ENCODE assay signal across 10 cellular contexts in the genomic region with DNA sequence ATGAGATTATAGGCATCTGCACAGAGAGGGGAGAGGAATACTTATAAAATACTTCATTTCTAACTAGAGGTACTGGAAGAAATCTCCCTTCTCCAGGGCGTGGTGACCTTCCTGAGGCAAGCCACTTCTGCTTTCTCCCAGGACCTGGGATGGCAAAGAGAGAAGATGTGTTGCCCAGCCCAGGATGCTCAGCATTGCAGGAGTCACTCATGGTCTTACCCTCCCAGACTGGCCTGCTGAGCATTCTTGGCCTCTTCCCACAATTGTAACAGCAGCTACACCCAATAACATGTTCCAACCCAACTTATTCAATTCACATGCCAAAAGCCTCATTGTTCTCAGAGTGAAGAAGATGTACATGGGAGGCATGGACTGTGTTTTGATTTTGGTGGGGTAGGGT. TPM values are rescaled to one million over a fixed set of nuclear protein-coding genes. Genes with fewer than 3 reads are reported as not detected.
A peak's percentile ranks its signal among the peaks of the same experiment; 100 is the strongest.
DNase-seq lines count a peak whose midpoint lies in the region; ATAC-seq, FAIRE-seq and TF ChIP-seq lines count a peak whose summit lies in the region.
"Had no signal": no experiment of that assay in that cellular context is flagged by ENCODE, and none has a peak within 500 bp of the region (broad histone marks: within the 10 kb centered on the region; RNA-seq: fewer than 3 reads in every experiment).

No MANE protein-coding gene starts in this region.

- no peak overlapping the region for H3K9ac ChIP-seq in kidney (ENCODE audit: low read length in 2 of 2)

- no peaks in the 10 kb centered on the region for H3K9me3 ChIP-seq in kidney (ENCODE audit: control insufficient read depth in 1 of 2, low read length in 2 of 2)
- no peaks in the 10 kb centered on the region for H3K9me3 ChIP-seq in stomach

- TF ChIP-seq EP300 in stomach (IDR thresholded peaks at IDR 0.05): no peak

- peak; percentile 8 for DNase-seq in CD1c-positive myeloid dendritic cell (ENCODE audit: extremely low spot score)
- peak; percentile 65 for DNase-seq in bronchial epithelial cell (ENCODE audit: low read depth)
- no peak for DNase-seq in kidney
- no peak for DNase-seq in stomach
- no peak for DNase-seq in AG08396 (ENCODE audit: low spot score)
- DNase-seq in cerebellar cortex (ENCODE audit: low spot score): no peak
- DNase-seq in activated naive CD4-positive, alpha-beta T cell treated with Interleukin-2 at 50 U/mL for 16 hours: no peak
- DNase-seq: activated gamma-delta T cell treated with Interleukin-2 at 50 U/mL for 16 hours had no signal

- peak overlapping the region; percentile 38 to 93 for H3K27ac ChIP-seq in kidney (ENCODE audit: low read depth in 2 of 2, low read length in 2 of 2)
- peak overlapping the region; percentile 18 to 87 (median 79) for H3K27ac ChIP-seq in stomach

- no peak for TF ChIP-seq POLR2A in stomach (IDR thresholded peaks at IDR 0.05)

- intact Hi-C loops in kidney (cut with DNase I): no loop called here
- intact Hi-C loops in stomach (cut with DNase I; ENCODE audit: low total_unique reads): no loop called here

- peaks cover 0 to 8% of the 10 kb centered on the region in 2 donors for H3K4me1 ChIP-seq in kidney (ENCODE audit: control insufficient read depth in 1 of 2, insufficient read depth in 1 of 2, low read depth in 1 of 2, low read length in 2 of 2)
- H3K4me1 ChIP-seq in stomach: peaks cover 15 to 24% (median 16%) of the 10 kb centered on the region in 4 donors

- H3K36me3 ChIP-seq in bronchial epithelial cell (ENCODE audit: control insufficient read depth, insufficient read depth, low read length) (peaks cover 24% of the 10 kb centered on the region), kidney (ENCODE audit: control insufficient read depth in 1 of 2, insufficient read depth in 2 of 2, low read length in 2 of 2) (no peaks in the 10 kb centered on the region), stomach (no peaks in the 10 kb centered on the region)

- TF ChIP-seq CTCF in bronchial epithelial cell (IDR thresholded peaks at IDR 0.05; ENCODE audit: insufficient read depth, low read length, severe bottlenecking): no peak
- no peak for TF ChIP-seq CTCF in kidney (IDR thresholded peaks at IDR 0.05; ENCODE audit: borderline replicate concordance, extremely low read depth, insufficient read depth)
- TF ChIP-seq CTCF in stomach (IDR thresholded peaks at IDR 0.05): no peak

- no peak for ATAC-seq in HG03442 (IDR thresholded peaks at IDR 0.05; ENCODE audit: unreplicated experiment)

- H3K4me3 ChIP-seq in bronchial epithelial cell (ENCODE audit: low read depth, low read length) (no peak overlapping the region), kidney (ENCODE audit: low read length in 2 of 2) (no peak overlapping the region), stomach (no peak overlapping the region)

- FAIRE-seq in bronchial epithelial cell (lab: Jason Lieb, UNC) (no peak), kidney (lab: Jason Lieb, UNC) (no peak)

- 80 to 100% (median 85%) methylated on average over 1 of the region's 1 CpG for WGBS in stomach, 5 donors

- H3K27me3 ChIP-seq in bronchial epithelial cell (ENCODE audit: control insufficient read depth, insufficient read depth, low read length) (no peaks in the 10 kb centered on the region), stomach (no peaks in the 10 kb centered on the region)

RNA-seq across cellular contexts. Expression of a gene that starts 37.9 kb away (rescaled TPM):
- total RNA-seq in bronchial epithelial cell (150 and 291 TPM in 2 replicates), kidney (0.79 TPM), stomach (1 to 10 TPM in 2 of 5 donors, not detected in 3; 1.3 to 4.2 TPM)
- polyA plus RNA-seq in kidney (ENCODE audit: insufficient read depth, low read depth, low replicate concordance) (not detected), stomach (10 to 100 TPM in 1 of 3 donors, under 1 TPM in 2; 0.46 to 37.3 (median 0.75) TPM)
- polyA plus RNA-seq: IgD-negative memory B cell had no signal

Comparison
In these comparisons a context has a peak if more than half of its experiments do, and no peak if none do; other contexts are left out.
1. DNase-seq: peak in CD1c-positive myeloid dendritic cell (single experiment) and bronchial epithelial cell (single experiment); none in kidney (single experiment), stomach (single experiment), AG08396 (single experiment), cerebellar cortex (single experiment) and activated naive CD4-positive, alpha-beta T cell treated with Interleukin-2 at 50 U/mL for 16 hours (single experiment).
2. RNA of a gene that starts 37.9 kb away (total RNA-seq): 150 to 291 TPM in bronchial epithelial cell; 0.79 TPM in kidney (single experiment) and 1.3 to 4.2 TPM in stomach; every median in the first group is over 10 times any median in the second.